ENCODE assay signal across 8 cellular contexts in the genomic region with DNA sequence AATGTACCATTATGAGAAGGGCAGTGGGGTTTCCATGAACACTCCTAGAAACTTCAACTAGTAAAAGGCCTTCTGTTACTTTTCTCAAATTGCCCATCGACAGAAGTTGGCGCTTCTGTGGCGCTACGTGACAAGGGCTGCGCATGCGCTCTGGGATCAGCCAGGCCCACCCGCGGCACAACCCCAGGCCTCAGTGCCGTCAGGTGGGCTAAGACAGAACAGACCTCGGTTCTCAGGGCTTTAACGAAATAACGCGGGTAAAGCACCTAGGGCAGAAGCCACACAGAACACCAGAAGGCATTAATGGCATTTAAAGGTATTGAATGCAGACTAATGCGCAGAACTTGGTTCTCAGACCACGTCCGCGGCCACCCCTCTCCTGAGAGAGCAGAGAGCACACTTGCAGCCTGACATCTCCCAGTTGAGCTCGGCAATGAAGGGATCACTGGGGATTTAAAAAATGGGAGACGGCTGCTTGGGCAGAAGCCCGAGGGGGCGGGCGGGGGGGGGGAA.
A peak's percentile ranks its signal among the peaks of the same experiment; 100 is the strongest.
DNase-seq lines count a peak whose midpoint lies in the region; ATAC-seq and TF ChIP-seq lines count a peak whose summit lies in the region.

No MANE protein-coding gene starts in this region.

- ATAC-seq in GM19467 (IDR thresholded peaks at IDR 0.05; ENCODE audit: unreplicated experiment) (peak; percentile 31), Panc1 (peak; percentile 65)

- POLR2A ChIA-PET in Panc1 (lab: Charles Lee), result interaction anchor here (1.4 kb wide), 1 partner anchor 9 kb away, joined by 4 read pairs; no protein-coding TSS in a partner anchor

- H3K4me3 Mint-ChIP-seq in CD14-positive monocyte, result peak overlapping the region; percentile 86 to 91
- H3K4me3 Mint-ChIP-seq in nephron progenitor cell, result peak overlapping the region; percentile 95
- H3K4me3 Mint-ChIP-seq in stimulated activated naive CD8-positive, alpha-beta T cell treated with anti-CD3 and anti-CD28 coated beads, Interleukin-15, Interleukin-2, amounts not matched to agents 100 ng/mL and 50 ng/mL, for 24 hours, result peak overlapping the region; percentile 87

- TF ChIP-seq CTCF in CD14-positive monocyte (IDR thresholded peaks at IDR 0.05) (no peak), Panc1 (IDR thresholded peaks at IDR 0.05) (no peak), fibroblast of villous mesenchyme (IDR thresholded peaks at IDR 0.05; ENCODE audit: insufficient read depth, low read depth, low read length) (no peak), nephron progenitor cell (IDR thresholded peaks at IDR 0.05) (no peak)

- H3K4me3 ChIP-seq in Panc1 (ENCODE audit: low read depth in 2 of 2, low read length in 2 of 2) (peak overlapping the region; percentile 61 to 98), fibroblast of villous mesenchyme (ENCODE audit: low read depth, low read length) (peak overlapping the region; percentile 92)

- in situ Hi-C loops in Panc1 (cut with HindIII; ENCODE audit: low pct_unique_long_range_greater_than_20kb, low sequenced_read_pairs), result no loop called here

- peaks cover 0 to 6% (median 4%) of the 10 kb centered on the region in 7 donors for H3K9me3 Mint-ChIP-seq in CD14-positive monocyte
- peaks cover 22% of the 10 kb centered on the region for H3K9me3 Mint-ChIP-seq in nephron progenitor cell
- no peaks in the 10 kb centered on the region for H3K9me3 Mint-ChIP-seq in stimulated activated naive CD8-positive, alpha-beta T cell treated with anti-CD3 and anti-CD28 coated beads, Interleukin-15, Interleukin-2, amounts not matched to agents 100 ng/mL and 50 ng/mL, for 24 hours

- DNase-seq in CD14-positive monocyte (ENCODE audit: low spot score), result no peak
- peak; percentile 82 for DNase-seq in HT-29 (ENCODE audit: low spot score)
- peak; percentile 66 for DNase-seq in Panc1 (ENCODE audit: low read depth, low spot score)
- peak; percentile 92 for DNase-seq in activated effector memory CD4-positive, alpha-beta T cell treated with anti-CD3 and anti-CD28 coated beads, Interleukin-2, amount 50 U/mL, for 16 hours
- DNase-seq in fibroblast of villous mesenchyme (ENCODE audit: low read depth), result peak; percentile 45
- peak; percentile 75 for DNase-seq in nephron progenitor cell

- no peaks in the 10 kb centered on the region for H3K36me3 ChIP-seq in Panc1 (ENCODE audit: control insufficient read depth, insufficient read depth, low read length)

- peaks cover 9% of the 10 kb centered on the region for H3K4me1 ChIP-seq in Panc1 (ENCODE audit: control insufficient read depth, insufficient read depth, low read length)

- intact Hi-C loops in CD14-positive monocyte (cut with micrococcal nuclease) (loop anchor here in 1 of 2 donors (5.0 kb wide), 1 partner anchor 569 kb away; a partner anchor contains a TSS), Panc1 (cut with micrococcal nuclease; ENCODE audit: unreplicated experiment) (no loop called here)

- no peaks in the 10 kb centered on the region for H3K9me3 ChIP-seq in Panc1 (ENCODE audit: control insufficient read depth, insufficient read depth, low read depth, low read length)

- peak overlapping the region; percentile 77 for H3K27ac ChIP-seq in Panc1 (ENCODE audit: low read length)

- peaks cover 5% of the 10 kb centered on the region; the same call in 1 of the 2 replicates for H3K27me3 ChIP-seq in Panc1 (ENCODE audit: control insufficient read depth, insufficient read depth, low read length)

- CTCF ChIA-PET in Panc1 (lab: Charles Lee), result interaction anchor here (0.7 kb wide), 1 partner anchor 98 kb away, joined by 3 read pairs; no protein-coding TSS in a partner anchor

- H3K4me1 Mint-ChIP-seq in CD14-positive monocyte (peaks cover 24% of the 10 kb centered on the region), nephron progenitor cell (no peaks in the 10 kb centered on the region)
- H3K4me1 Mint-ChIP-seq in stimulated activated naive CD8-positive, alpha-beta T cell treated with anti-CD3 and anti-CD28 coated beads, Interleukin-15, Interleukin-2, amounts not matched to agents 100 ng/mL and 50 ng/mL, for 24 hours (ENCODE audit: low read depth), result peaks cover 19% of the 10 kb centered on the region

- no TSS peak for BruUV-seq in Panc1 (replicated peaks; lab: Mats Ljungman, UMichigan)

- peaks cover 0 to 2% (median 1%) of the 10 kb centered on the region in 3 donors for H3K27me3 Mint-ChIP-seq in CD14-positive monocyte (ENCODE audit: low read depth in 3 of 3)
- peaks cover 13% of the 10 kb centered on the region for H3K27me3 Mint-ChIP-seq in nephron progenitor cell (ENCODE audit: low read depth, poor library complexity)
- H3K27me3 Mint-ChIP-seq in stimulated activated naive CD8-positive, alpha-beta T cell treated with anti-CD3 and anti-CD28 coated beads, Interleukin-15, Interleukin-2, amounts not matched to agents 100 ng/mL and 50 ng/mL, for 24 hours, result peaks cover 4% of the 10 kb centered on the region

- no peaks in the 10 kb centered on the region for H3K36me3 Mint-ChIP-seq in CD14-positive monocyte
- no peaks in the 10 kb centered on the region for H3K36me3 Mint-ChIP-seq in nephron progenitor cell (ENCODE audit: low read depth)
- peaks cover 7% of the 10 kb centered on the region for H3K36me3 Mint-ChIP-seq in stimulated activated naive CD8-positive, alpha-beta T cell treated with anti-CD3 and anti-CD28 coated beads, Interleukin-15, Interleukin-2, amounts not matched to agents 100 ng/mL and 50 ng/mL, for 24 hours (ENCODE audit: low read depth)

- peak overlapping the region; percentile 70 to 87 (median 80) for H3K27ac Mint-ChIP-seq in CD14-positive monocyte
- no peak overlapping the region for H3K27ac Mint-ChIP-seq in nephron progenitor cell
- H3K27ac Mint-ChIP-seq in stimulated activated naive CD8-positive, alpha-beta T cell treated with anti-CD3 and anti-CD28 coated beads, Interleukin-15, Interleukin-2, amounts not matched to agents 100 ng/mL and 50 ng/mL, for 24 hours, result peak overlapping the region; percentile 98
